13 cellular contexts compared by ENCODE assay signal in the genomic region with DNA sequence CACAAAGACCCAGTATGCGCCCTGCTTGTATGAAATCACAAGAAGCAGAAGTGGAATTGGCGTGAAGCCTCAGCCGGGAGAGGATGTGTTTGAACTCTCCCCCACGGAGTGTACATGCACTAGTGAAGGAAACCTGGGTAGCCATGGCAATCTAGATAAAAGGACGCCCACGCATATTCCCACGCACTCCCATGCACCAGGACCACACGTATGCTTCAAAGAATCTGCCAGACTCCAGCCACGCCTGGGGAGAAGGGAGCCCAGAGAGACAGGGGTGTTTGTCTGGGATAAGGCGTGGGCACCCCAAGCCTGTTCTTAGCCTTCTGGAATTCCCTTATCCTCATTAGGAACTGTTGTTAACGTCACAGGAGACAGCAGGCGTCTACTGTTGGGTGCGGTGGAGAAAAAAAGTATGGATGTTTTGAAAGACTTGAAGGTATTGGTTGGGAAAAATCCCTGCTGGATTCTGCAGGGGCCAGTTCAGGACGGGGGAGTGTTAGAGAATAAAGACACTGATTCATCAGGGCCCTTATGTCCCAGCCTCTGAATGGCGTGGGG. TPM values are rescaled to one million over a fixed set of nuclear protein-coding genes. Genes with fewer than 3 reads are reported as not detected.
A peak's percentile ranks its signal among the peaks of the same experiment; 100 is the strongest.
DNase-seq lines count a peak whose midpoint lies in the region; FAIRE-seq and TF ChIP-seq lines count a peak whose summit lies in the region.
"Had no signal": no experiment of that assay in that cellular context is flagged by ENCODE, and none has a peak within 500 bp of the region (broad histone marks: within the 10 kb centered on the region; RNA-seq: fewer than 3 reads in every experiment).

No MANE protein-coding gene starts in this region.

- no peaks in the 10 kb centered on the region for H3K9me3 Mint-ChIP-seq in nephron

- CTCF ChIA-PET in OCI-LY7 (lab: Charles Lee; ENCODE audit: unreplicated experiment) = no interaction called here

- no peaks in the 10 kb centered on the region for H4K20me1 ChIP-seq in OCI-LY7 (ENCODE audit: insufficient read depth, low read length)

- H3K36me3 ChIP-seq in bronchial epithelial cell (ENCODE audit: control insufficient read depth, insufficient read depth, low read length) (no peaks in the 10 kb centered on the region), OCI-LY7 (ENCODE audit: insufficient read depth, low read length) (no peaks in the 10 kb centered on the region), H7 (replicated peaks; ENCODE audit: control insufficient read depth, insufficient read depth, low read length) (no peaks in the 10 kb centered on the region)
- H3K36me3 ChIP-seq: gastroesophageal sphincter had no signal

- intact Hi-C loops in OCI-LY7 (cut with micrococcal nuclease; ENCODE audit: unreplicated experiment) = no loop called here

- TF ChIP-seq CTCF in NB4 (IDR thresholded peaks at IDR 0.05; ENCODE audit: low read depth, low read length) (no peak), bronchial epithelial cell (IDR thresholded peaks at IDR 0.05; ENCODE audit: insufficient read depth, low read length, severe bottlenecking) (no peak), nephron (IDR thresholded peaks at IDR 0.05; ENCODE audit: unreplicated experiment in 3 of 3) (no peak), OCI-LY7 (conservative IDR thresholded peaks at IDR 0.05; ENCODE audit: low read length) (no peak)

- H3K36me3 Mint-ChIP-seq in nephron (ENCODE audit: low read depth) = no peaks in the 10 kb centered on the region

- no peak overlapping the region for H3K27ac ChIP-seq in OCI-LY7 (ENCODE audit: low read depth, low read length, poor library complexity, severe bottlenecking)
- H3K27ac ChIP-seq: coronary artery, gastroesophageal sphincter had no signal

- no peak overlapping the region for H3K4me3 Mint-ChIP-seq in nephron

- no peaks in the 10 kb centered on the region for H3K9me2 ChIP-seq in OCI-LY7 (ENCODE audit: insufficient read depth, low read length)

- no peak for FAIRE-seq in bronchial epithelial cell (lab: Jason Lieb, UNC)

- DNase-seq in CD1c-positive myeloid dendritic cell (ENCODE audit: extremely low spot score) (peak; percentile 86), NB4 (ENCODE audit: low read depth) (peak; percentile 18), bronchial epithelial cell (ENCODE audit: low read depth) (peak; percentile 38), NCI-H1048 (lab: John Stamatoyannopoulos, UW) (no peak), OCI-LY7 (ENCODE audit: low spot score) (no peak), H7 (no peak)
- DNase-seq in activated naive CD4-positive, alpha-beta T cell treated with Interleukin-2 at 50 U/mL for 16 hours = no peak
- DNase-seq: activated naive CD4-positive, alpha-beta T cell treated with anti-CD3 and anti-CD28 coated beads, Interleukin-2, amount 50 U/mL, for 16 hours; KG1; T-helper 9 cell had no signal

- H2AFZ ChIP-seq in OCI-LY7 (ENCODE audit: low read length) = no peak overlapping the region

- H3K27ac Mint-ChIP-seq in nephron = peak overlapping the region; percentile 23 to 41 (median 26)

- H3K4me1 ChIP-seq in OCI-LY7 (ENCODE audit: insufficient read depth, low read length, poor library complexity, severe bottlenecking) = peaks cover 32% of the 10 kb centered on the region
- H3K4me1 ChIP-seq: gastroesophageal sphincter had no signal

- H3K4me2 ChIP-seq in OCI-LY7 (ENCODE audit: low read length) = no peak overlapping the region

- H3K27me3 ChIP-seq in bronchial epithelial cell (ENCODE audit: control insufficient read depth, insufficient read depth, low read length) (peaks cover 1% of the 10 kb centered on the region), H7 (ENCODE audit: control insufficient read depth, insufficient read depth, low read length) (no peaks in the 10 kb centered on the region)

- POLR2A ChIA-PET in OCI-LY7 (lab: Charles Lee) = no interaction called here

- H3K79me2 ChIP-seq in OCI-LY7 (ENCODE audit: insufficient read depth, low read depth, low read length) = no peaks in the 10 kb centered on the region

- peaks cover 9% of the 10 kb centered on the region for H3K4me1 Mint-ChIP-seq in nephron

- no peak for TF ChIP-seq POLR2A in NB4 (IDR thresholded peaks at IDR 0.05; ENCODE audit: extremely low read depth, insufficient read length)

- H3K4me3 ChIP-seq in NB4 (ENCODE audit: low read depth, low read length) (no peak overlapping the region), bronchial epithelial cell (ENCODE audit: low read depth, low read length) (no peak overlapping the region), OCI-LY7 (ENCODE audit: low read depth, low read length, poor library complexity, severe bottlenecking) (no peak overlapping the region), H7 (ENCODE audit: insufficient read depth, low read depth, low read length) (no peak overlapping the region)
- H3K4me3 ChIP-seq: coronary artery, gastroesophageal sphincter had no signal

- H3K9me3 ChIP-seq in OCI-LY7 (ENCODE audit: low read length) = peaks cover 6% of the 10 kb centered on the region; the same call in 1 of the 2 replicates

- no TSS peak for BruUV-seq in OCI-LY7 (replicated peaks; lab: Mats Ljungman, UMichigan)

- H3K27me3 Mint-ChIP-seq in nephron (ENCODE audit: low read depth) = peaks cover 11% of the 10 kb centered on the region

RNA-seq across cellular contexts. Expression of a gene that starts 28.9 kb away (rescaled TPM):
- total RNA-seq in bronchial epithelial cell (1.6 and 10.0 TPM in 2 replicates), OCI-LY7 (2022) (not detected in 2 replicates)
- 0.26 TPM in 1 of 2 replicates, not detected in the other for total RNA-seq in OCI-LY7 (2014; rRNA removed; shearing (Covaris generic))
- 57.9 and 59.7 TPM in 2 replicates for total RNA-seq in H7 (2014; rRNA removed; shearing (Covaris generic))

Comparison
In these comparisons a context has a peak if more than half of its experiments do, and no peak if none do; other contexts are left out.
1. DNase-seq: peak in CD1c-positive myeloid dendritic cell (single experiment), NB4 (single experiment) and bronchial epithelial cell (single experiment); none in NCI-H1048 (single experiment), OCI-LY7 (single experiment), activated naive CD4-positive, alpha-beta T cell treated with Interleukin-2 at 50 U/mL for 16 hours (single experiment) and H7 (single experiment).